Comparison of ENCODE assay signal across 8 cellular contexts in genomic region chr11:59753650-59754493, GRCh38. TPM values are rescaled to one million over a fixed set of nuclear protein-coding genes. Genes with fewer than 3 reads are reported as not detected.
DNase-seq lines count a peak whose midpoint lies in the region; ATAC-seq and TF ChIP-seq lines count a peak whose summit lies in the region.

No MANE protein-coding gene starts in this region.

- no peaks in the 10 kb centered on the region for H3K9me3 Mint-ChIP-seq in immature natural killer cell

- peak overlapping the region; percentile 90 to 98 (median 93) for H3K4me3 Mint-ChIP-seq in immature natural killer cell

- DNase-seq in SIG-M5 treated with dmso at 0.1 percent for 504 hours (lab: John Stamatoyannopoulos, UW; ENCODE audit: unreplicated experiment): peak; percentile 69
- no peak for DNase-seq in SIG-M5 (lab: John Stamatoyannopoulos, UW)
- DNase-seq in NCI-H2081 treated with DMSO at 0.1 percent for 48 hours (lab: John Stamatoyannopoulos, UW): peak; percentile 20
- peak; percentile 75 to 83 for DNase-seq in breast epithelium (ENCODE audit: low spot score in 2 of 2)
- peak; percentile 76 to 81 (median 78) for DNase-seq in immature natural killer cell
- DNase-seq in spleen: peak; percentile 96

- peak; percentile 59 for ATAC-seq in HG02970 (IDR thresholded peaks at IDR 0.05; ENCODE audit: low FRiP score, unreplicated experiment)

- H3K27me3 ChIP-seq in breast epithelium: no peaks in the 10 kb centered on the region
- peaks cover 0 to 5% (median 0%) of the 10 kb centered on the region in 7 donors for H3K27me3 ChIP-seq in spleen (replicated peaks in 1 of 7)

- no peaks in the 10 kb centered on the region for H3K36me3 Mint-ChIP-seq in immature natural killer cell

- H3K36me3 ChIP-seq in breast epithelium (no peaks in the 10 kb centered on the region), spleen (no peaks in the 10 kb centered on the region)

- WGBS in spleen, 5 donors: 33 to 37% (median 35%) methylated on average over 47 of the region's 47 CpGs

- intact Hi-C loops in breast epithelium (cut with DNase I; ENCODE audit: low total_unique reads): loop anchor here (2.0 kb wide), 1 partner anchor 51 kb away; no protein-coding TSS in a partner anchor
- intact Hi-C loops in spleen (cut with DNase I; ENCODE audit: low total_unique reads): loop anchor here (2.0 kb wide), 1 partner anchor 47 kb away; no protein-coding TSS in a partner anchor

- peak overlapping the region; percentile 85 for H3K27ac ChIP-seq in VCaP
- peak overlapping the region; percentile 93 to 98 for H3K27ac ChIP-seq in breast epithelium
- peak overlapping the region in 7 of 8 donors; percentile 85 to 98 (median 91) for H3K27ac ChIP-seq in spleen

- no peak for TF ChIP-seq POLR2A in breast epithelium (IDR thresholded peaks at IDR 0.05)
- no peak for TF ChIP-seq POLR2A in spleen (IDR thresholded peaks at IDR 0.05)

- peaks cover 6 to 8% of the 10 kb centered on the region in 2 donors for H3K4me1 ChIP-seq in breast epithelium
- peaks cover 3 to 47% (median 25%) of the 10 kb centered on the region in 6 donors for H3K4me1 ChIP-seq in spleen

- H3K27me3 Mint-ChIP-seq in immature natural killer cell (ENCODE audit: low read depth in 3 of 3): peaks cover 2 to 9% (median 6%) of the 10 kb centered on the region in 3 donors

- peaks cover 29 to 38% of the 10 kb centered on the region in 2 donors for H3K4me1 Mint-ChIP-seq in immature natural killer cell

- peak; percentile 95 for TF ChIP-seq CTCF in VCaP (conservative IDR thresholded peaks at IDR 0.05)
- peak; percentile 89 to 94 (median 90) for TF ChIP-seq CTCF in breast epithelium (IDR thresholded peaks at IDR 0.05)
- TF ChIP-seq CTCF in spleen (IDR thresholded peaks at IDR 0.05 in 8 of 11, conservative IDR thresholded peaks at IDR 0.05 in 3 of 11): peak; percentile 82 to 95 (median 93)

- H3K4me3 ChIP-seq in breast epithelium: peak overlapping the region; percentile 67 to 91 (median 82)
- H3K4me3 ChIP-seq in spleen: peak overlapping the region; percentile 67 to 93 (median 76)

- H3K27ac Mint-ChIP-seq in immature natural killer cell: peak overlapping the region; percentile 43 to 78 (median 70)

- H3K9me3 ChIP-seq in breast epithelium (no peaks in the 10 kb centered on the region), spleen (no peaks in the 10 kb centered on the region)

RNA-seq across cellular contexts. Expression of gene STX3, which starts 1.3 kb away (rescaled TPM):
- 10 to 100 TPM; 32.2 to 58.8 (median 53.7) TPM for total RNA-seq in breast epithelium
- 1 to 10 TPM; 3.1 to 9.6 (median 7.0) TPM for polyA plus RNA-seq in immature natural killer cell
- 10 to 100 TPM; 21.6 to 49.3 (median 30.9) TPM for total RNA-seq in spleen
- 10 to 100 TPM in 1 of 3 donors, 1 to 10 TPM in 2; 5.1 to 10.9 (median 8.1) TPM for polyA plus RNA-seq in spleen

RNA-seq across cellular contexts. Expression of gene OR10V1, which starts 40.2 kb away (rescaled TPM):
- total RNA-seq in breast epithelium: not detected
- polyA plus RNA-seq in immature natural killer cell: not detected
- total RNA-seq in spleen: not detected
- not detected for polyA plus RNA-seq in spleen

RNA-seq across cellular contexts. Expression of gene MRPL16, which starts 56.7 kb away (rescaled TPM):
- 10 to 100 TPM; 36.3 to 41.4 (median 37.4) TPM for total RNA-seq in breast epithelium
- polyA plus RNA-seq in immature natural killer cell: 10 to 100 TPM; 64.1 to 77.5 (median 68.7) TPM
- 10 to 100 TPM; 35.6 to 55.9 (median 43.7) TPM for total RNA-seq in spleen
- 10 to 100 TPM; 65.5 to 78.9 (median 70.7) TPM for polyA plus RNA-seq in spleen
